ENCODE assay signal across 8 cellular contexts in genomic region chr9:128552153-128552743, GRCh38. TPM values are rescaled to one million over a fixed set of nuclear protein-coding genes. Genes with fewer than 3 reads are reported as not detected.
DNase-seq lines count a peak whose midpoint lies in the region; ATAC-seq and TF ChIP-seq lines count a peak whose summit lies in the region.

SPTAN1 (plus strand) TSS chr9:128552587; CDS start chr9:128566741, 14,154 bp downstream.

- peaks cover 44% of the 10 kb centered on the region for H4K20me1 ChIP-seq in osteoblast (ENCODE audit: insufficient read depth, low read length)

- peaks cover 61% of the 10 kb centered on the region for H3K4me1 ChIP-seq in osteoblast (ENCODE audit: insufficient read depth, low read length)

- peaks cover 5% of the 10 kb centered on the region for H3K36me3 ChIP-seq in osteoblast (ENCODE audit: insufficient read depth, low read length)

- TF ChIP-seq CTCF in GM10266 (IDR thresholded peaks at IDR 0.05; ENCODE audit: control insufficient read depth, insufficient read depth, low read depth, missing control alignments): no peak
- no peak for TF ChIP-seq CTCF in osteoblast (IDR thresholded peaks at IDR 0.05; ENCODE audit: extremely low read depth, low read depth, low read length)

- H3K27ac ChIP-seq in osteoblast (ENCODE audit: low read depth, low read length) (peak within 1 kb of the TSS; percentile 96), temporal lobe (ENCODE audit: low read depth, low read length) (peak within 1 kb of the TSS; percentile 89)

- peak within 1 kb of the TSS; percentile 90 for H3K4me2 ChIP-seq in osteoblast (ENCODE audit: insufficient read depth, low read length)

- H2AFZ ChIP-seq in osteoblast (ENCODE audit: low read length): peak within 1 kb of the TSS; percentile 62

- no peaks in the 10 kb centered on the region for H3K9me3 ChIP-seq in osteoblast (ENCODE audit: low read depth, low read length)

- DNase-seq in GM10266 (ENCODE audit: extremely low spot score): peak; percentile 99
- DNase-seq in NCI-H1048 (lab: John Stamatoyannopoulos, UW): peak; percentile 77
- DNase-seq in activated naive CD4-positive, alpha-beta T cell treated with anti-CD3 and anti-CD28 coated beads, Interleukin-2, amount 50 U/mL, for 16 hours: peak; percentile 96
- DNase-seq in glomerular visceral epithelial cell (ENCODE audit: extremely low spot score): peak; percentile 95
- DNase-seq in osteoblast (ENCODE audit: insufficient read length, low spot score, missing footprints): peak; percentile 98

- no peaks in the 10 kb centered on the region for H3K27me3 ChIP-seq in osteoblast (ENCODE audit: insufficient read depth, low read length)

- ATAC-seq in HG02588 (IDR thresholded peaks at IDR 0.05; ENCODE audit: unreplicated experiment) (peak; percentile 68), SK-N-SH treated with all-trans-retinoic acid at 6 μM for 48 hours (peak; percentile 78)

- H3K79me2 ChIP-seq in osteoblast (ENCODE audit: insufficient read depth, low read length): peaks cover 47% of the 10 kb centered on the region

- H3K4me3 ChIP-seq in osteoblast (ENCODE audit: insufficient read depth, low read length): peak within 1 kb of the TSS; percentile 93

TF ChIP-seq in SK-N-SH treated with all-trans-retinoic acid at 6 μM for 48 hours, 23 proteins besides CTCF, POLR2A, EP300 and RAD21:
- TF ChIP-seq BACH2 (CRISPR knock-in tag; IDR thresholded peaks at IDR 0.05; ENCODE audit: borderline replicate concordance) (peak; percentile 72; the same call in 1 of the 2 replicates), CREB5 (CRISPR knock-in tag; IDR thresholded peaks at IDR 0.05; ENCODE audit: low read depth) (no peak), PATZ1 (CRISPR knock-in tag; IDR thresholded peaks at IDR 0.05; ENCODE audit: borderline replicate concordance) (0 out of 2 replicates have a peak, but pooled peaks have one; percentile 72), TCF4 (CRISPR knock-in tag; IDR thresholded peaks at IDR 0.05; ENCODE audit: borderline replicate concordance) (no peak), ZNF565 (CRISPR knock-in tag; conservative IDR thresholded peaks at IDR 0.05; ENCODE audit: low read depth) (peak; percentile 80), TSHZ2 (CRISPR knock-in tag; IDR thresholded peaks at IDR 0.05) (peak; percentile 93), PPARA (CRISPR knock-in tag; IDR thresholded peaks at IDR 0.05; ENCODE audit: borderline replicate concordance) (0 out of 2 replicates have a peak, but pooled peaks have one; percentile 34), OSR1 (CRISPR knock-in tag; IDR thresholded peaks at IDR 0.05) (no peak), ZNF8 (CRISPR knock-in tag; IDR thresholded peaks at IDR 0.05) (no peak), GLIS3 (CRISPR knock-in tag; IDR thresholded peaks at IDR 0.05) (peak; percentile 86; the same call in 1 of the 2 replicates), TOX (CRISPR knock-in tag; IDR thresholded peaks at IDR 0.05; ENCODE audit: borderline replicate concordance) (no peak), ZFP3 (CRISPR knock-in tag; IDR thresholded peaks at IDR 0.05) (peak; percentile 76), ISL1 (CRISPR knock-in tag; IDR thresholded peaks at IDR 0.05) (no peak; the same call in 1 of the 2 replicates), ARNTL (CRISPR knock-in tag; IDR thresholded peaks at IDR 0.05; ENCODE audit: borderline replicate concordance, low read depth) (no peak), SNAI2 (CRISPR knock-in tag; IDR thresholded peaks at IDR 0.05) (peak; percentile 92), ESRRG (CRISPR knock-in tag; IDR thresholded peaks at IDR 0.05) (no peak), ZNF70 (CRISPR knock-in tag; IDR thresholded peaks at IDR 0.05) (no peak), ZFP30 (CRISPR knock-in tag; IDR thresholded peaks at IDR 0.05) (peak; percentile 36; the same call in 1 of the 2 replicates), POU6F1 (CRISPR knock-in tag; IDR thresholded peaks at IDR 0.05; ENCODE audit: borderline replicate concordance, low read depth) (no peak), ZC3H10 (CRISPR knock-in tag; IDR thresholded peaks at IDR 0.05) (peak; percentile 73; the same call in 1 of the 2 replicates), CSRNP3 (CRISPR knock-in tag; IDR thresholded peaks at IDR 0.05) (no peak), RARB (CRISPR knock-in tag; IDR thresholded peaks at IDR 0.05) (no peak), CSDC2 (CRISPR knock-in tag; IDR thresholded peaks at IDR 0.05) (peak; percentile 96)

RNA-seq across cellular contexts. Expression of gene SPTAN1, which starts in this region (rescaled TPM):
- total RNA-seq in osteoblast (324 and 354 TPM in 2 replicates), temporal lobe (862 TPM)

Comparison
In these comparisons a context has a peak if more than half of its experiments do, and no peak if none do; other contexts are left out.
1. Peak in every context shown above with its lines: DNase-seq, ATAC-seq, H3K4me3 ChIP-seq and H3K27ac ChIP-seq.